1 cellular context compared by ENCODE assay signal in the genomic region with DNA sequence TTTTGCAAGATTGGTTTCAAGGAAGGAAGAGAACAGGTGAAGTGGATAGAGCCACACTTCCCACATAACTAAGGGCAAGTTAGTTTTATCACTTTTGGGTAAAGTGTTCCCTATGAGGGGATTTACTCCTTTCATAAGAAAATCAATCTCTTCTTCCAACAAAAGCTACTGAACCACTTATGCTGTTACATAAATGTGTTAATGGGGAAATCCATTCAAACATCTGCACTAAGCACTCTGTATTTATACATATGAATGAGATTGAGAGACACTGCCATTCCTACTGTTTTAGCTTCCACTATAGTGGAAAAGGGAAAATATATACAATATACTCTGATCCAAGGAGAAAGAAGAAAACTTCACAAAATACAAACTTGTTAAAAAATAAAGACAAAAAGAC.
TF ChIP-seq lines count a peak whose summit lies in the region.

No MANE protein-coding gene starts in this region.

TF ChIP-seq in WTC11, 78 proteins besides CTCF, POLR2A, EP300 and RAD21 (continued from another document):
- TF ChIP-seq, protein P1, sequence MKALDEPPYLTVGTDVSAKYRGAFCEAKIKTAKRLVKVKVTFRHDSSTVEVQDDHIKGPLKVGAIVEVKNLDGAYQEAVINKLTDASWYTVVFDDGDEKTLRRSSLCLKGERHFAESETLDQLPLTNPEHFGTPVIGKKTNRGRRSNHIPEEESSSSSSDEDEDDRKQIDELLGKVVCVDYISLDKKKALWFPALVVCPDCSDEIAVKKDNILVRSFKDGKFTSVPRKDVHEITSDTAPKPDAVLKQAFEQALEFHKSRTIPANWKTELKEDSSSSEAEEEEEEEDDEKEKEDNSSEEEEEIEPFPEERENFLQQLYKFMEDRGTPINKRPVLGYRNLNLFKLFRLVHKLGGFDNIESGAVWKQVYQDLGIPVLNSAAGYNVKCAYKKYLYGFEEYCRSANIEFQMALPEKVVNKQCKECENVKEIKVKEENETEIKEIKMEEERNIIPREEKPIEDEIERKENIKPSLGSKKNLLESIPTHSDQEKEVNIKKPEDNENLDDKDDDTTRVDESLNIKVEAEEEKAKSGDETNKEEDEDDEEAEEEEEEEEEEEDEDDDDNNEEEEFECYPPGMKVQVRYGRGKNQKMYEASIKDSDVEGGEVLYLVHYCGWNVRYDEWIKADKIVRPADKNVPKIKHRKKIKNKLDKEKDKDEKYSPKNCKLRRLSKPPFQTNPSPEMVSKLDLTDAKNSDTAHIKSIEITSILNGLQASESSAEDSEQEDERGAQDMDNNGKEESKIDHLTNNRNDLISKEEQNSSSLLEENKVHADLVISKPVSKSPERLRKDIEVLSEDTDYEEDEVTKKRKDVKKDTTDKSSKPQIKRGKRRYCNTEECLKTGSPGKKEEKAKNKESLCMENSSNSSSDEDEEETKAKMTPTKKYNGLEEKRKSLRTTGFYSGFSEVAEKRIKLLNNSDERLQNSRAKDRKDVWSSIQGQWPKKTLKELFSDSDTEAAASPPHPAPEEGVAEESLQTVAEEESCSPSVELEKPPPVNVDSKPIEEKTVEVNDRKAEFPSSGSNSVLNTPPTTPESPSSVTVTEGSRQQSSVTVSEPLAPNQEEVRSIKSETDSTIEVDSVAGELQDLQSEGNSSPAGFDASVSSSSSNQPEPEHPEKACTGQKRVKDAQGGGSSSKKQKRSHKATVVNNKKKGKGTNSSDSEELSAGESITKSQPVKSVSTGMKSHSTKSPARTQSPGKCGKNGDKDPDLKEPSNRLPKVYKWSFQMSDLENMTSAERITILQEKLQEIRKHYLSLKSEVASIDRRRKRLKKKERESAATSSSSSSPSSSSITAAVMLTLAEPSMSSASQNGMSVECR (CRISPR knock-in tag; IDR thresholded peaks at IDR 0.05; ENCODE audit: borderline replicate concordance), result no peak
- TF ChIP-seq, protein P2, sequence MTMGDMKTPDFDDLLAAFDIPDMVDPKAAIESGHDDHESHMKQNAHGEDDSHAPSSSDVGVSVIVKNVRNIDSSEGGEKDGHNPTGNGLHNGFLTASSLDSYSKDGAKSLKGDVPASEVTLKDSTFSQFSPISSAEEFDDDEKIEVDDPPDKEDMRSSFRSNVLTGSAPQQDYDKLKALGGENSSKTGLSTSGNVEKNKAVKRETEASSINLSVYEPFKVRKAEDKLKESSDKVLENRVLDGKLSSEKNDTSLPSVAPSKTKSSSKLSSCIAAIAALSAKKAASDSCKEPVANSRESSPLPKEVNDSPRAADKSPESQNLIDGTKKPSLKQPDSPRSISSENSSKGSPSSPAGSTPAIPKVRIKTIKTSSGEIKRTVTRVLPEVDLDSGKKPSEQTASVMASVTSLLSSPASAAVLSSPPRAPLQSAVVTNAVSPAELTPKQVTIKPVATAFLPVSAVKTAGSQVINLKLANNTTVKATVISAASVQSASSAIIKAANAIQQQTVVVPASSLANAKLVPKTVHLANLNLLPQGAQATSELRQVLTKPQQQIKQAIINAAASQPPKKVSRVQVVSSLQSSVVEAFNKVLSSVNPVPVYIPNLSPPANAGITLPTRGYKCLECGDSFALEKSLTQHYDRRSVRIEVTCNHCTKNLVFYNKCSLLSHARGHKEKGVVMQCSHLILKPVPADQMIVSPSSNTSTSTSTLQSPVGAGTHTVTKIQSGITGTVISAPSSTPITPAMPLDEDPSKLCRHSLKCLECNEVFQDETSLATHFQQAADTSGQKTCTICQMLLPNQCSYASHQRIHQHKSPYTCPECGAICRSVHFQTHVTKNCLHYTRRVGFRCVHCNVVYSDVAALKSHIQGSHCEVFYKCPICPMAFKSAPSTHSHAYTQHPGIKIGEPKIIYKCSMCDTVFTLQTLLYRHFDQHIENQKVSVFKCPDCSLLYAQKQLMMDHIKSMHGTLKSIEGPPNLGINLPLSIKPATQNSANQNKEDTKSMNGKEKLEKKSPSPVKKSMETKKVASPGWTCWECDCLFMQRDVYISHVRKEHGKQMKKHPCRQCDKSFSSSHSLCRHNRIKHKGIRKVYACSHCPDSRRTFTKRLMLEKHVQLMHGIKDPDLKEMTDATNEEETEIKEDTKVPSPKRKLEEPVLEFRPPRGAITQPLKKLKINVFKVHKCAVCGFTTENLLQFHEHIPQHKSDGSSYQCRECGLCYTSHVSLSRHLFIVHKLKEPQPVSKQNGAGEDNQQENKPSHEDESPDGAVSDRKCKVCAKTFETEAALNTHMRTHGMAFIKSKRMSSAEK (CRISPR knock-in tag; IDR thresholded peaks at IDR 0.05; ENCODE audit: borderline replicate concordance), result no peak
- TF ChIP-seq, protein P3, sequence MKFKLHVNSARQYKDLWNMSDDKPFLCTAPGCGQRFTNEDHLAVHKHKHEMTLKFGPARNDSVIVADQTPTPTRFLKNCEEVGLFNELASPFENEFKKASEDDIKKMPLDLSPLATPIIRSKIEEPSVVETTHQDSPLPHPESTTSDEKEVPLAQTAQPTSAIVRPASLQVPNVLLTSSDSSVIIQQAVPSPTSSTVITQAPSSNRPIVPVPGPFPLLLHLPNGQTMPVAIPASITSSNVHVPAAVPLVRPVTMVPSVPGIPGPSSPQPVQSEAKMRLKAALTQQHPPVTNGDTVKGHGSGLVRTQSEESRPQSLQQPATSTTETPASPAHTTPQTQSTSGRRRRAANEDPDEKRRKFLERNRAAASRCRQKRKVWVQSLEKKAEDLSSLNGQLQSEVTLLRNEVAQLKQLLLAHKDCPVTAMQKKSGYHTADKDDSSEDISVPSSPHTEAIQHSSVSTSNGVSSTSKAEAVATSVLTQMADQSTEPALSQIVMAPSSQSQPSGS (CRISPR knock-in tag; IDR thresholded peaks at IDR 0.05; ENCODE audit: borderline replicate concordance, low read depth), result no peak
- no peak for TF ChIP-seq JAZF1 (CRISPR knock-in tag; IDR thresholded peaks at IDR 0.05)
TF ChIP-seq in WTC11: peak in this region for 0.
